Comparison of ENCODE assay signal across 8 cellular contexts in genomic region chr14:39491134-39491541, GRCh38. TPM values are rescaled to one million over a fixed set of nuclear protein-coding genes. Genes with fewer than 3 reads are reported as not detected.
DNase-seq lines count a peak whose midpoint lies in the region; ATAC-seq and TF ChIP-seq lines count a peak whose summit lies in the region.

No MANE protein-coding gene starts in this region.

- H4K20me1 ChIP-seq in H9 (ENCODE audit: control insufficient read depth, insufficient read depth, insufficient read length) = no peaks in the 10 kb centered on the region
- H4K20me1 ChIP-seq in OCI-LY1 (ENCODE audit: insufficient read depth, low read length) = no peaks in the 10 kb centered on the region

- no peak for TF ChIP-seq POLR2A in erythroblast (IDR thresholded peaks at IDR 0.05; ENCODE audit: low read length)

- H3K4me3 ChIP-seq in OCI-LY1 (ENCODE audit: low read depth, low read length, poor library complexity, severe bottlenecking) = no peak overlapping the region

- no CpG with 5 or more reads among the region's 3 CpGs for WGBS in H9 (ENCODE audit: extremely low coverage, insufficient read length, low lambda C conversion rate)

- no peaks in the 10 kb centered on the region for H3K23me2 ChIP-seq in H9 (ENCODE audit: insufficient read length, low read depth, low read length, poor library complexity, severe bottlenecking)

- no peak overlapping the region for H3K14ac ChIP-seq in H9 (ENCODE audit: insufficient read depth, low read length)

- H4K5ac ChIP-seq in H9 (ENCODE audit: insufficient read length, low read depth, low read length) = no peak overlapping the region

- peaks cover 11 to 16% of the 10 kb centered on the region in 2 experiments for H3K9me3 Mint-ChIP-seq in H9

- H3F3A ChIP-seq in OCI-LY1 (ENCODE audit: insufficient read depth, low read length) = no peaks in the 10 kb centered on the region

- H3K36me3 Mint-ChIP-seq in H9 (ENCODE audit: insufficient read depth in 1 of 3, low read depth in 3 of 3) = peaks cover 11 to 16% (median 12%) of the 10 kb centered on the region in 3 experiments

- peak; percentile 77 for TF ChIP-seq CTCF in H9 (conservative IDR thresholded peaks at IDR 0.05)
- peak; percentile 59; the same call in 1 of the 2 replicates for TF ChIP-seq CTCF in OCI-LY1 (IDR thresholded peaks at IDR 0.05; ENCODE audit: low read length)

- H2AFZ ChIP-seq in H9 (ENCODE audit: low read length) (no peak overlapping the region), OCI-LY1 (ENCODE audit: low read length) (no peak overlapping the region)

- peaks cover 13 to 16% of the 10 kb centered on the region in 2 experiments for H3K4me1 Mint-ChIP-seq in H9

- H3K18ac ChIP-seq in H9 (ENCODE audit: insufficient read length, low read depth, low read length) = no peak overlapping the region

- H3K27ac Mint-ChIP-seq in H9 = peak overlapping the region in 2 of 3 experiments; percentile 74 to 86; a peak in 4 of 7 replicates

- no peak overlapping the region for H3K23ac ChIP-seq in H9 (ENCODE audit: insufficient read length, low read depth, low read length)

- H3K27ac ChIP-seq in H9 (ENCODE audit: insufficient read length, low read depth, low read length) (no peak overlapping the region), OCI-LY1 (ENCODE audit: low read depth, low read length, poor library complexity, severe bottlenecking) (no peak overlapping the region)

- H2AK5ac ChIP-seq in H9 (ENCODE audit: insufficient read length, low read length) = no peak overlapping the region

- H3K4me3 Mint-ChIP-seq in H9 = no peak overlapping the region

- no peak overlapping the region for H2BK20ac ChIP-seq in H9 (ENCODE audit: low read depth, low read length, poor library complexity, severe bottlenecking)

- H3K9me2 ChIP-seq in OCI-LY1 (ENCODE audit: low read depth, low read length) = no peaks in the 10 kb centered on the region

- no peak overlapping the region for H3K4ac ChIP-seq in H9 (ENCODE audit: low read depth, low read length)

- H3K9ac ChIP-seq in H9 (ENCODE audit: extremely low read depth, insufficient read length, low read length) (no peak overlapping the region), OCI-LY1 (ENCODE audit: low read length) (no peak overlapping the region)

- no peaks in the 10 kb centered on the region for H3K27me3 ChIP-seq in H9 (ENCODE audit: insufficient read depth, low read length)
- H3K27me3 ChIP-seq in OCI-LY1 (ENCODE audit: insufficient read depth, low read length) = no peaks in the 10 kb centered on the region

- no peaks in the 10 kb centered on the region for H3K27me3 Mint-ChIP-seq in H9 (ENCODE audit: low read depth)

- H3T11ph ChIP-seq in H9 (ENCODE audit: low read length) = no peak overlapping the region

- no peaks in the 10 kb centered on the region for H3K79me2 ChIP-seq in H9 (ENCODE audit: insufficient read depth, low read length)
- no peaks in the 10 kb centered on the region for H3K79me2 ChIP-seq in OCI-LY1 (ENCODE audit: insufficient read depth, low read length)

- no peaks in the 10 kb centered on the region for H3K79me1 ChIP-seq in H9 (ENCODE audit: insufficient read depth, low read depth, low read length, poor library complexity, severe bottlenecking)

- no peaks in the 10 kb centered on the region for H3K36me3 ChIP-seq in OCI-LY1 (ENCODE audit: insufficient read depth, low read length)

- no peak overlapping the region for H2BK15ac ChIP-seq in H9 (ENCODE audit: low read depth, low read length)

- H3K4me1 ChIP-seq in H9 (ENCODE audit: insufficient read depth, low read length) (no peaks in the 10 kb centered on the region), OCI-LY1 (ENCODE audit: insufficient read depth, low read length, severe bottlenecking) (no peaks in the 10 kb centered on the region)

- no peak overlapping the region for H4K8ac ChIP-seq in H9 (replicated peaks; ENCODE audit: insufficient read length, low read depth, low read length)

- ATAC-seq in esophagus mucosa (no peak), GM18907 (IDR thresholded peaks at IDR 0.05; ENCODE audit: unreplicated experiment) (no peak)

- H2BK12ac ChIP-seq in H9 (ENCODE audit: insufficient read length, low read depth, low read length) = no peak overlapping the region

- H3K9me3 ChIP-seq in H9 (ENCODE audit: control insufficient read depth, low read depth, low read length) (no peaks in the 10 kb centered on the region), OCI-LY1 (ENCODE audit: low read length) (peaks cover 2% of the 10 kb centered on the region; the same call in 1 of the 2 replicates)

- no peak overlapping the region for H2BK5ac ChIP-seq in H9 (ENCODE audit: insufficient read length, low read length)

- no peak overlapping the region for H3K56ac ChIP-seq in H9 (ENCODE audit: insufficient read length, low read depth, low read length)

- H2BK120ac ChIP-seq in H9 (ENCODE audit: low read depth, low read length, poor library complexity, severe bottlenecking) = no peak overlapping the region

- H3K4me2 ChIP-seq in H9 (ENCODE audit: insufficient read depth, insufficient read length, low read length) (no peak overlapping the region), OCI-LY1 (ENCODE audit: low read length) (no peak overlapping the region)

- no peak overlapping the region for H4K91ac ChIP-seq in H9 (ENCODE audit: insufficient read length, low read depth, low read length)

- DNase-seq in Ammon's horn (ENCODE audit: low spot score) (peak; percentile 30), H9 (no peak), erythroblast (lab: John Stamatoyannopoulos, UW) (peak; percentile 14 to 59), renal cortical epithelial cell (ENCODE audit: low read depth) (peak; percentile 42)
- DNase-seq in activated CD4-positive, alpha-beta T cell treated with anti-CD3 and anti-CD28 coated beads for 1 hour = no peak

RNA-seq across cellular contexts. Expression of gene FBXO33, which starts 58.9 kb away (rescaled TPM):
- 8.8 and 9.3 TPM in 2 replicates for total RNA-seq in H9 (2021)
- 22.4 and 25.0 TPM in 2 replicates for total RNA-seq in renal cortical epithelial cell
- 4.1 TPM for total RNA-seq in esophagus mucosa

Comparison
In these comparisons a context has a peak if more than half of its experiments do, and no peak if none do; other contexts are left out.
1. DNase-seq: peak in Ammon's horn (single experiment), erythroblast (2 of 2) and renal cortical epithelial cell (single experiment); none in H9 (single experiment) and activated CD4-positive, alpha-beta T cell treated with anti-CD3 and anti-CD28 coated beads for 1 hour (single experiment).